ENCODE assay signal across 16 cellular contexts in genomic region chr17:7803981-7804380, GRCh38. TPM values are rescaled to one million over a fixed set of nuclear protein-coding genes. Genes with fewer than 3 reads are reported as not detected.
DNase-seq lines count a peak whose midpoint lies in the region; ATAC-seq and TF ChIP-seq lines count a peak whose summit lies in the region.
"Had no signal": no experiment of that assay in that cellular context is flagged by ENCODE, and none has a peak within 500 bp of the region (broad histone marks: within the 10 kb centered on the region; RNA-seq: fewer than 3 reads in every experiment).

No MANE protein-coding gene starts in this region.

- H3K36me3 Mint-ChIP-seq in activated T-helper 17 cell treated with anti-CD3 and anti-CD28 coated beads, Interleukin-2, amount 50 U/mL, for 72 hours (ENCODE audit: low read depth), result no peaks in the 10 kb centered on the region
- no peaks in the 10 kb centered on the region for H3K36me3 Mint-ChIP-seq in type B pancreatic cell

- H3K27ac ChIP-seq in subcutaneous abdominal adipose tissue (ENCODE audit: low read depth, low read length), result no peak overlapping the region
- H3K27ac ChIP-seq: esophagus squamous epithelium, Peyer's patch had no signal

- H3K9me3 Mint-ChIP-seq in activated T-helper 17 cell treated with anti-CD3 and anti-CD28 coated beads, Interleukin-2, amount 50 U/mL, for 72 hours, result no peaks in the 10 kb centered on the region
- no peaks in the 10 kb centered on the region for H3K9me3 Mint-ChIP-seq in type B pancreatic cell
- H3K9me3 Mint-ChIP-seq: CD4-positive, alpha-beta T cell; central memory CD8-positive, alpha-beta T cell had no signal

- H3K27me3 Mint-ChIP-seq in activated T-helper 17 cell treated with anti-CD3 and anti-CD28 coated beads, Interleukin-2, amount 50 U/mL, for 72 hours, result peaks cover 17% of the 10 kb centered on the region
- peaks cover 21% of the 10 kb centered on the region for H3K27me3 Mint-ChIP-seq in type B pancreatic cell

- ATAC-seq in activated T-helper 17 cell treated with anti-CD3 and anti-CD28 coated beads, Interleukin-2, amount 50 U/mL, for 72 hours (replicated peaks), result no peak

- no peak for TF ChIP-seq CTCF in type B pancreatic cell (conservative IDR thresholded peaks at IDR 0.05)

- no peaks in the 10 kb centered on the region for H3K9me3 ChIP-seq in subcutaneous abdominal adipose tissue (ENCODE audit: control insufficient read depth in 5 of 5, low read length in 5 of 5)
- H3K9me3 ChIP-seq: esophagus squamous epithelium, Peyer's patch had no signal

- H3K4me3 ChIP-seq in subcutaneous abdominal adipose tissue (ENCODE audit: low read depth in 1 of 5, low read length in 5 of 5), result peak overlapping the region; percentile 23 to 66 (median 56)
- H3K4me3 ChIP-seq: Peyer's patch had no signal

- H3K4me1 Mint-ChIP-seq in activated T-helper 17 cell treated with anti-CD3 and anti-CD28 coated beads, Interleukin-2, amount 50 U/mL, for 72 hours, result no peaks in the 10 kb centered on the region
- H3K4me1 Mint-ChIP-seq in type B pancreatic cell (ENCODE audit: unreplicated experiment), result peaks cover 5% of the 10 kb centered on the region
- H3K4me1 Mint-ChIP-seq: central memory CD8-positive, alpha-beta T cell had no signal

- peaks cover 2 to 9% (median 8%) of the 10 kb centered on the region in 5 donors for H3K4me1 ChIP-seq in subcutaneous abdominal adipose tissue (ENCODE audit: control insufficient read depth in 5 of 5, insufficient read depth in 5 of 5, low read length in 5 of 5)
- H3K4me1 ChIP-seq: Peyer's patch had no signal

- H3K27ac Mint-ChIP-seq in activated T-helper 17 cell treated with anti-CD3 and anti-CD28 coated beads, Interleukin-2, amount 50 U/mL, for 72 hours, result peak overlapping the region; percentile 25
- H3K27ac Mint-ChIP-seq in type B pancreatic cell, result no peak overlapping the region
- H3K27ac Mint-ChIP-seq: CD4-positive, alpha-beta T cell had no signal

- H3K36me3 ChIP-seq in subcutaneous abdominal adipose tissue (ENCODE audit: control insufficient read depth in 5 of 5, insufficient read depth in 5 of 5, low read length in 5 of 5), result no peaks in the 10 kb centered on the region
- H3K36me3 ChIP-seq: esophagus squamous epithelium, Peyer's patch had no signal

- peak; percentile 23 for DNase-seq in HPDE6-E6E7 (ENCODE audit: extremely low spot score)
- DNase-seq in iPS-NIHi7 (ENCODE audit: extremely low spot score), result peak; percentile 43
- DNase-seq in NOMO-1 treated with DMSO at 0.1 percent for 48 hours (lab: John Stamatoyannopoulos, UW; ENCODE audit: unreplicated experiment), result no peak
- DNase-seq in SIG-M5 treated with dmso at 0.1 percent for 504 hours (lab: John Stamatoyannopoulos, UW; ENCODE audit: unreplicated experiment), result no peak
- DNase-seq in type B pancreatic cell (ENCODE audit: extremely low spot score, unreplicated experiment), result no peak
- DNase-seq in midbrain (lab: John Stamatoyannopoulos, UW), result no peak
- DNase-seq: activated naive CD4-positive, alpha-beta T cell treated with Interleukin-2 at 50 U/mL for 16 hours; CD4-positive, alpha-beta T cell; esophagus squamous epithelium; MM.1S; NCI-H345; Peyer's patch; T-helper 2 cell had no signal

- peak overlapping the region in 2 of 5 donors; percentile 21 to 76 for H3K9ac ChIP-seq in subcutaneous abdominal adipose tissue (ENCODE audit: low read length in 5 of 5)

- no peak overlapping the region for H3K4me3 Mint-ChIP-seq in activated T-helper 17 cell treated with anti-CD3 and anti-CD28 coated beads, Interleukin-2, amount 50 U/mL, for 72 hours
- no peak overlapping the region for H3K4me3 Mint-ChIP-seq in type B pancreatic cell
- H3K4me3 Mint-ChIP-seq: CD4-positive, alpha-beta T cell; central memory CD8-positive, alpha-beta T cell had no signal

- H3K27me3 ChIP-seq in subcutaneous abdominal adipose tissue (ENCODE audit: control insufficient read depth in 5 of 5, insufficient read depth in 4 of 5, low read length in 5 of 5), result peaks cover 0 to 5% (median 2%) of the 10 kb centered on the region in 5 donors
- H3K27me3 ChIP-seq: Peyer's patch had no signal

RNA-seq across cellular contexts. Expression of gene KDM6B, which starts 30.0 kb away (rescaled TPM):
- 10 to 100 TPM; 33.7 to 93.3 TPM for total RNA-seq in activated T-helper 17 cell treated with anti-CD3 and anti-CD28 coated beads, Interleukin-2, amount 50 U/mL, for 72 hours
- 69.1 and 85.1 TPM in 2 replicates for total RNA-seq in type B pancreatic cell (ENCODE audit: low replicate concordance)

RNA-seq across cellular contexts. Expression of gene TMEM88, which starts 50.9 kb away (rescaled TPM):
- 1 to 10 TPM; 1.6 to 3.2 TPM for total RNA-seq in activated T-helper 17 cell treated with anti-CD3 and anti-CD28 coated beads, Interleukin-2, amount 50 U/mL, for 72 hours
- total RNA-seq in type B pancreatic cell (ENCODE audit: low replicate concordance), result 4.5 and 10.2 TPM in 2 replicates

RNA-seq across cellular contexts. Expression of gene NAA38, which starts 53.4 kb away (rescaled TPM):
- 100 to 1,000 TPM in 1 of 2 donors, 10 to 100 TPM in 1; 61.3 to 111 TPM for total RNA-seq in activated T-helper 17 cell treated with anti-CD3 and anti-CD28 coated beads, Interleukin-2, amount 50 U/mL, for 72 hours
- total RNA-seq in type B pancreatic cell (ENCODE audit: low replicate concordance), result 43.6 and 64.9 TPM in 2 replicates

RNA-seq across cellular contexts. Expression of gene CYB5D1, which starts 53.8 kb away (rescaled TPM):
- 10 to 100 TPM; 14.8 to 19.4 TPM for total RNA-seq in activated T-helper 17 cell treated with anti-CD3 and anti-CD28 coated beads, Interleukin-2, amount 50 U/mL, for 72 hours
- 16.6 and 17.9 TPM in 2 replicates for total RNA-seq in type B pancreatic cell (ENCODE audit: low replicate concordance)

Comparison
In these comparisons a context has a peak if more than half of its experiments do, and no peak if none do; other contexts are left out.
1. DNase-seq: peak in HPDE6-E6E7 (single experiment) and iPS-NIHi7 (single experiment); none in NOMO-1 treated with DMSO at 0.1 percent for 48 hours (single experiment), SIG-M5 treated with dmso at 0.1 percent for 504 hours (single experiment), type B pancreatic cell (single experiment) and midbrain (single experiment).